ENCODE assay signal across 1 cellular context in genomic region chr14:68791078-68791983, GRCh38.
TF ChIP-seq lines count a peak whose summit lies in the region.

No MANE protein-coding gene starts in this region.

TF ChIP-seq in HEK293, 187 proteins besides CTCF, POLR2A, EP300 and RAD21 (continued from another document):
- TF ChIP-seq ZSCAN18 (tag by site-specific recombination; IDR thresholded peaks at IDR 0.05) (no peak), ZNF366 (tag by site-specific recombination; conservative IDR thresholded peaks at IDR 0.05) (peak; percentile 17; the same call in 1 of the 2 replicates), ZBTB44 (tag by site-specific recombination; IDR thresholded peaks at IDR 0.05) (no peak; the same call in 1 of the 2 replicates), SCRT2 (tag by site-specific recombination; IDR thresholded peaks at IDR 0.05) (0 out of 2 replicates have a peak, but pooled peaks have one; percentile 14), ZNF707 (tag by site-specific recombination; IDR thresholded peaks at IDR 0.05) (no peak), ZNF473 (tag by site-specific recombination; IDR thresholded peaks at IDR 0.05) (no peak), ZNF221 (tag by site-specific recombination; IDR thresholded peaks at IDR 0.05; ENCODE audit: borderline replicate concordance) (no peak), ZNF341 (tag by site-specific recombination; IDR thresholded peaks at IDR 0.05; ENCODE audit: low read depth) (peak; percentile 48), ZNF792 (tag by site-specific recombination; IDR thresholded peaks at IDR 0.05) (no peak), ZBTB20 (tag by site-specific recombination; IDR thresholded peaks at IDR 0.05) (peak; percentile 89)
